In the genomic region with DNA sequence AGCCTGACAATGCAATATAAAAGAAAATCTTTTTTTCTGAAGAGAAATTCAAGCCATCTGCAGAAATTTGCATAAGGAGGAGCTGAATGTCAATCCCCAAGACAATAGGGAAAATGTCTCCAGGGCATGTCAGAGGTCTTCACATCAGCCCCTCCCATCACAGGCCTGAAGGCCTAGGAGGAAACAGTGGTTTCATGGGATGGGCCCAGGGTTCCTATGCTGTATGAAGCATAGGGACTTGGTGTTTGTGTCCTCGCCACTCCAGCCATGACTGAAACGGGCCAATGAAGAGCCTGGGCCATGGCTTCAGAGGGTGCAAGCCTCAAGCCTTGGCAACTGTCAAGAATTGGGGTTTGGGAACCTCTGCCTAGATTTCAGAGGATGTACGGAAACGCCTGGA, we compare ENCODE assay signal across 27 cellular contexts.
"Had no signal": no experiment of that assay in that cellular context is flagged by ENCODE, and none has a peak within 500 bp of the region (broad histone marks: within the 10 kb centered on the region; RNA-seq: fewer than 3 reads in every experiment).

No MANE protein-coding gene starts in this region.

- H3K9me3 ChIP-seq: suprapubic skin, testis, thoracic aorta, thyroid gland, transverse colon, upper lobe of left lung, upper lobe of right lung, uterus, vagina had no signal

- H3K36me3 Mint-ChIP-seq: stimulated activated effector memory CD8-positive, alpha-beta T cell treated with anti-CD3 and anti-CD28 coated beads, Interleukin-12 subunit alpha, Interleukin-12 subunit beta, amount 100 ng/mL, for 72 hours; stimulated activated memory B cell treated with anti-CD40 and anti-IgM and Interleukin-4, amounts not matched to agents 10 μg/mL and 1 μg/mL and 100 μg/mL, for 72 hours; stimulated activated naive B cell treated with anti-CD40 and anti-IgM and Interleukin-4, amounts not matched to agents 10 μg/mL and 1 μg/mL and 100 μg/mL, for 72 hours; type B pancreatic cell had no signal

- H3K36me3 ChIP-seq: stomach, suprapubic skin, thoracic aorta, thyroid gland, tibial artery, transverse colon, upper lobe of left lung, upper lobe of right lung, uterus, vagina had no signal

- H3K4me1 ChIP-seq: stomach, suprapubic skin, testis, thyroid gland, tibial artery, transverse colon, upper lobe of left lung, upper lobe of right lung, uterus, vagina had no signal

- H3K4me3 ChIP-seq: stomach, suprapubic skin, testis, thoracic aorta, thyroid gland, tibial artery, transverse colon, upper lobe of left lung, upper lobe of right lung, uterus, vagina had no signal

- H3K27ac ChIP-seq: stomach, suprapubic skin, testis, thoracic aorta, thyroid gland, tibial artery, transverse colon, upper lobe of left lung, upper lobe of right lung, uterus, vagina had no signal

- DNase-seq: stimulated activated CD4-positive, alpha-beta T cell treated with anti-CD3 and anti-CD28 coated beads, Interleukin-2, amount 100 ng/mL, for 48 hours; stimulated activated CD4-positive, alpha-beta T cell treated with anti-CD3 and anti-CD28 coated beads, Interleukin-4, amount 100 ng/mL, for 1 hour; stimulated activated CD4-positive, alpha-beta T cell treated with anti-CD3 and anti-CD28 coated beads, Interleukin-4, amount 100 ng/mL, for 24 hours; stimulated activated CD4-positive, alpha-beta T cell treated with anti-CD3 and anti-CD28 coated beads, Interleukin-4, amount 100 ng/mL, for 4 hours; stimulated activated CD8-positive, alpha-beta memory T cell treated with anti-CD3 and anti-CD28 coated beads, Interleukin-4, amount 100 ng/mL, for 48 hours; stimulated activated naive B cell treated with anti-CD40 and anti-IgM and Interleukin-4, amounts not matched to agents 10 μg/mL and 1 μg/mL and 100 μg/mL, for 72 hours; stimulated activated naive CD4-positive, alpha-beta T cell; stimulated activated naive CD4-positive, alpha-beta T cell treated with Interleukin-2 at 50 U/mL for 16 hours; stimulated activated naive CD8-positive, alpha-beta T cell treated with anti-CD3 and anti-CD28 coated beads, Interleukin-15, amount 100 ng/mL, for 72 hours; stimulated activated naive CD8-positive, alpha-beta T cell treated with anti-CD3 and anti-CD28 coated beads, Interleukin-15, Interleukin-2, amounts not matched to agents 100 U/mL and 50 U/mL, for 24 hours; stomach; substantia nigra; testis; thyroid gland; tibial artery; transverse colon; trophoblast cell; upper lobe of left lung; upper lobe of right lung; uterus had no signal

- H3K4me1 Mint-ChIP-seq: stimulated activated effector memory CD8-positive, alpha-beta T cell treated with anti-CD3 and anti-CD28 coated beads, Interleukin-12 subunit alpha, Interleukin-12 subunit beta, amount 100 ng/mL, for 72 hours; stimulated activated memory B cell treated with anti-CD40 and anti-IgM and Interleukin-4, amounts not matched to agents 10 μg/mL and 1 μg/mL and 100 μg/mL, for 72 hours; stimulated activated naive CD8-positive, alpha-beta T cell treated with anti-CD3 and anti-CD28 coated beads, Interleukin-15, amount 100 ng/mL, for 72 hours had no signal

- ATAC-seq: stimulated activated effector memory CD8-positive, alpha-beta T cell treated with anti-CD3 and anti-CD28 coated beads, Interleukin-12 subunit alpha, Interleukin-12 subunit beta, amount 100 ng/mL, for 72 hours; stimulated activated memory B cell treated with anti-CD40 and anti-IgM and Interleukin-4, amounts not matched to agents 10 μg/mL and 1 μg/mL and 100 μg/mL, for 72 hours; stimulated activated naive B cell treated with anti-CD40 and anti-IgM and Interleukin-4, amounts not matched to agents 10 μg/mL and 1 μg/mL and 100 μg/mL, for 72 hours; stimulated activated naive CD8-positive, alpha-beta T cell treated with anti-CD3 and anti-CD28 coated beads, Interleukin-15, amount 100 ng/mL, for 72 hours; stimulated activated naive CD8-positive, alpha-beta T cell treated with anti-CD3 and anti-CD28 coated beads, Interleukin-15, Interleukin-2, amounts not matched to agents 100 U/mL and 50 U/mL, for 24 hours; upper lobe of right lung had no signal

- H3K27me3 ChIP-seq: stomach, suprapubic skin, testis, thyroid gland, tibial artery, transverse colon, upper lobe of left lung, upper lobe of right lung, uterus, vagina had no signal

- H3K4me3 Mint-ChIP-seq: stimulated activated effector memory CD8-positive, alpha-beta T cell treated with anti-CD3 and anti-CD28 coated beads, Interleukin-12 subunit alpha, Interleukin-12 subunit beta, amount 100 ng/mL, for 72 hours; stimulated activated memory B cell treated with anti-CD40 and anti-IgM and Interleukin-4, amounts not matched to agents 10 μg/mL and 1 μg/mL and 100 μg/mL, for 72 hours; stimulated activated naive B cell treated with anti-CD40 and anti-IgM and Interleukin-4, amounts not matched to agents 10 μg/mL and 1 μg/mL and 100 μg/mL, for 72 hours; stimulated activated naive CD8-positive, alpha-beta T cell treated with anti-CD3 and anti-CD28 coated beads, Interleukin-15, amount 100 ng/mL, for 72 hours; stimulated activated naive CD8-positive, alpha-beta T cell treated with anti-CD3 and anti-CD28 coated beads, Interleukin-15, Interleukin-2, amounts not matched to agents 100 ng/mL and 50 ng/mL, for 24 hours; type B pancreatic cell had no signal

- H3K27ac Mint-ChIP-seq: stimulated activated effector memory CD8-positive, alpha-beta T cell treated with anti-CD3 and anti-CD28 coated beads, Interleukin-12 subunit alpha, Interleukin-12 subunit beta, amount 100 ng/mL, for 72 hours; stimulated activated memory B cell treated with anti-CD40 and anti-IgM and Interleukin-4, amounts not matched to agents 10 μg/mL and 1 μg/mL and 100 μg/mL, for 72 hours; stimulated activated naive B cell treated with anti-CD40 and anti-IgM and Interleukin-4, amounts not matched to agents 10 μg/mL and 1 μg/mL and 100 μg/mL, for 72 hours; stimulated activated naive CD8-positive, alpha-beta T cell treated with anti-CD3 and anti-CD28 coated beads, Interleukin-15, Interleukin-2, amounts not matched to agents 100 ng/mL and 50 ng/mL, for 24 hours; type B pancreatic cell had no signal

- H3K27me3 Mint-ChIP-seq: stimulated activated memory B cell treated with anti-CD40 and anti-IgM and Interleukin-4, amounts not matched to agents 10 μg/mL and 1 μg/mL and 100 μg/mL, for 72 hours; stimulated activated naive B cell treated with anti-CD40 and anti-IgM and Interleukin-4, amounts not matched to agents 10 μg/mL and 1 μg/mL and 100 μg/mL, for 72 hours; stimulated activated naive CD8-positive, alpha-beta T cell treated with anti-CD3 and anti-CD28 coated beads, Interleukin-15, amount 100 ng/mL, for 72 hours; stimulated activated naive CD8-positive, alpha-beta T cell treated with anti-CD3 and anti-CD28 coated beads, Interleukin-15, Interleukin-2, amounts not matched to agents 100 ng/mL and 50 ng/mL, for 24 hours had no signal
